ENCODE assay signal across 1 cellular context in genomic region chr18:64645753-64646152, GRCh38.
TF ChIP-seq lines count a peak whose summit lies in the region.

No MANE protein-coding gene starts in this region.

TF ChIP-seq in H1, 55 proteins besides CTCF, POLR2A, EP300 and RAD21 (continued from another document):
- TF ChIP-seq CEBPB (IDR thresholded peaks at IDR 0.05; ENCODE audit: low read depth, low read length): no peak
- TF ChIP-seq CREB1 (IDR thresholded peaks at IDR 0.05): no peak
- no peak for TF ChIP-seq BRCA1 (IDR thresholded peaks at IDR 0.05; ENCODE audit: low read depth, low read length)
- TF ChIP-seq FOSL1 (IDR thresholded peaks at IDR 0.05; ENCODE audit: insufficient read depth, low read depth, low read length): no peak
- TF ChIP-seq CBX8 (IDR thresholded peaks at IDR 0.05; ENCODE audit: borderline replicate concordance, low read depth, low read length): no peak
